20 cellular contexts compared by ENCODE assay signal in genomic region chr3:71881041-71881440, GRCh38.
DNase-seq lines count a peak whose midpoint lies in the region; ATAC-seq, FAIRE-seq and TF ChIP-seq lines count a peak whose summit lies in the region.
"Had no signal": no experiment of that assay in that cellular context is flagged by ENCODE, and none has a peak within 500 bp of the region (broad histone marks: within the 10 kb centered on the region; RNA-seq: fewer than 3 reads in every experiment).

No MANE protein-coding gene starts in this region.

- no peaks in the 10 kb centered on the region for H3K27me3 ChIP-seq in body of pancreas
- no peaks in the 10 kb centered on the region for H3K27me3 ChIP-seq in trophoblast cell (ENCODE audit: insufficient read depth, low read length)
- H3K27me3 ChIP-seq: BLaER1 had no signal

- no peak overlapping the region for H3K4me2 ChIP-seq in trophoblast cell (ENCODE audit: low read length)
- H3K4me2 ChIP-seq: A549, BLaER1 had no signal

- no peak overlapping the region for H3K18ac ChIP-seq in trophoblast cell (ENCODE audit: low read length)

- H3K9me3 ChIP-seq in body of pancreas = no peaks in the 10 kb centered on the region
- no peaks in the 10 kb centered on the region for H3K9me3 ChIP-seq in kidney (ENCODE audit: control insufficient read depth in 1 of 2, low read length in 2 of 2)
- H3K9me3 ChIP-seq in trophoblast cell (ENCODE audit: insufficient read depth, low read depth, low read length) = no peaks in the 10 kb centered on the region
- H3K9me3 ChIP-seq: A549, BLaER1 had no signal

- no peak overlapping the region for H4K8ac ChIP-seq in trophoblast cell (ENCODE audit: low read depth, low read length)

- H3K4me1 Mint-ChIP-seq in Calu3 (ENCODE audit: low read depth, unreplicated experiment) = peaks cover 13% of the 10 kb centered on the region
- no peaks in the 10 kb centered on the region for H3K4me1 Mint-ChIP-seq in activated CD8-positive, alpha-beta T cell treated with anti-CD3 and anti-CD28 coated beads for 36 hours (ENCODE audit: low read depth)
- no peaks in the 10 kb centered on the region for H3K4me1 Mint-ChIP-seq in activated CD4-positive, alpha-beta T cell treated with anti-CD3 and anti-CD28 coated beads, Interleukin-2, amount 10 ng/mL, durations not matched to agents 7 days and 5 days
- H3K4me1 Mint-ChIP-seq: CD14-positive monocyte had no signal

- POLR2A ChIA-PET in activated CD8-positive, alpha-beta T cell treated with anti-CD3 and anti-CD28 coated beads for 36 hours (lab: Charles Lee) = interaction anchor here (0.8 kb wide), 1 partner anchor 151 kb away, joined by 3 read pairs; no protein-coding TSS in a partner anchor
- POLR2A ChIA-PET in activated CD4-positive, alpha-beta T cell treated with anti-CD3 and anti-CD28 coated beads, Interleukin-2, amount 10 ng/mL, durations not matched to agents 7 days and 5 days (lab: Charles Lee) = interaction anchor here (0.6 kb wide), 1 partner anchor 35 kb away, joined by 3 read pairs; no protein-coding TSS in a partner anchor

- ATAC-seq in body of pancreas = no peak
- no peak for ATAC-seq in activated CD8-positive, alpha-beta T cell treated with anti-CD3 and anti-CD28 coated beads for 36 hours
- ATAC-seq in HG02973 (IDR thresholded peaks at IDR 0.05; ENCODE audit: unreplicated experiment) = no peak
- ATAC-seq: A549, GM12878 had no signal

- H3K4me3 ChIP-seq in body of pancreas = no peak overlapping the region
- H3K4me3 ChIP-seq in kidney (ENCODE audit: low read length in 2 of 2) = no peak overlapping the region
- H3K4me3 ChIP-seq in trophoblast cell (ENCODE audit: low read depth, low read length) = no peak overlapping the region
- H3K4me3 ChIP-seq: A549, BLaER1, GM12878, GM23248 had no signal

- peaks cover 2% of the 10 kb centered on the region for H3K79me2 ChIP-seq in trophoblast cell (ENCODE audit: control insufficient read depth, insufficient read depth, low read length, poor library complexity)

- 56 to 79% methylated on average over 2 of the region's 2 CpGs for WGBS in body of pancreas, 2 donors
- no CpG with 5 or more reads among the region's 2 CpGs for WGBS in trophoblast cell (ENCODE audit: extremely low coverage, insufficient coverage, insufficient read length)

- intact Hi-C loops in Calu3 (cut with micrococcal nuclease; ENCODE audit: unreplicated experiment) = no loop called here
- intact Hi-C loops in body of pancreas (cut with DNase I) = no loop called here
- intact Hi-C loops in kidney (cut with DNase I) = no loop called here
- intact Hi-C loops in activated CD8-positive, alpha-beta T cell treated with anti-CD3 and anti-CD28 coated beads for 36 hours (cut with micrococcal nuclease) = no loop called here

- no peak overlapping the region for H3K23ac ChIP-seq in trophoblast cell (ENCODE audit: low read length)

- no peak overlapping the region for H2AK5ac ChIP-seq in trophoblast cell (ENCODE audit: low read length)

- H3K27ac Mint-ChIP-seq in Calu3 (ENCODE audit: unreplicated experiment) = peak overlapping the region; percentile 43
- no peak overlapping the region for H3K27ac Mint-ChIP-seq in activated CD8-positive, alpha-beta T cell treated with anti-CD3 and anti-CD28 coated beads for 36 hours
- no peak overlapping the region for H3K27ac Mint-ChIP-seq in activated CD4-positive, alpha-beta T cell treated with anti-CD3 and anti-CD28 coated beads, Interleukin-2, amount 10 ng/mL, durations not matched to agents 7 days and 5 days
- H3K27ac Mint-ChIP-seq: CD14-positive monocyte; CD4-positive, alpha-beta memory T cell had no signal

- H3K14ac ChIP-seq in trophoblast cell (ENCODE audit: low read length) = no peak overlapping the region

- peaks cover 16% of the 10 kb centered on the region for H3K79me1 ChIP-seq in trophoblast cell (ENCODE audit: low read length)

- TF ChIP-seq CTCF in Calu3 (IDR thresholded peaks at IDR 0.05; ENCODE audit: unreplicated experiment) (no peak), body of pancreas (IDR thresholded peaks at IDR 0.05) (no peak), kidney (IDR thresholded peaks at IDR 0.05; ENCODE audit: borderline replicate concordance, extremely low read depth, insufficient read depth) (no peak)
- TF ChIP-seq CTCF in activated CD8-positive, alpha-beta T cell treated with anti-CD3 and anti-CD28 coated beads for 36 hours (IDR thresholded peaks at IDR 0.05) = no peak

- no TSS peak for BruUV-seq in Calu3 (replicated peaks; lab: Mats Ljungman, UMichigan)

- no peak for TF ChIP-seq POLR2A in body of pancreas (IDR thresholded peaks at IDR 0.05)

- no peak overlapping the region for H3K9ac ChIP-seq in kidney (ENCODE audit: low read length in 2 of 2)
- H3K9ac ChIP-seq in trophoblast cell (ENCODE audit: low read length) = no peak overlapping the region
- H3K9ac ChIP-seq: BLaER1, GM23248 had no signal

- no peaks in the 10 kb centered on the region for H3K27me3 Mint-ChIP-seq in Calu3 (ENCODE audit: unreplicated experiment)
- H3K27me3 Mint-ChIP-seq in activated CD8-positive, alpha-beta T cell treated with anti-CD3 and anti-CD28 coated beads for 36 hours = peaks cover 15% of the 10 kb centered on the region
- peaks cover 19% of the 10 kb centered on the region for H3K27me3 Mint-ChIP-seq in activated CD4-positive, alpha-beta T cell treated with anti-CD3 and anti-CD28 coated beads, Interleukin-2, amount 10 ng/mL, durations not matched to agents 7 days and 5 days

- CTCF ChIA-PET in Calu3 (lab: Charles Lee) = interaction anchor here (0.6 to 1.5 kb wide), 4 partner anchors 9 to 1234 kb away, joined by 3 to 7 read pairs (median 3); no protein-coding TSS in a partner anchor
- CTCF ChIA-PET in activated CD8-positive, alpha-beta T cell treated with anti-CD3 and anti-CD28 coated beads for 36 hours (lab: Charles Lee) = interaction anchor here (0.7 to 1.4 kb wide), 3 partner anchors 15 to 170 kb away, joined by 3 read pairs; no protein-coding TSS in a partner anchor
- CTCF ChIA-PET in activated CD4-positive, alpha-beta T cell treated with anti-CD3 and anti-CD28 coated beads, Interleukin-2, amount 10 ng/mL, durations not matched to agents 7 days and 5 days (lab: Charles Lee) = no interaction called here

- no peaks in the 10 kb centered on the region for H3K36me3 ChIP-seq in body of pancreas (replicated peaks in 1 of 2; ENCODE audit: insufficient read depth in 1 of 2, low read depth in 2 of 2)
- H3K36me3 ChIP-seq in kidney (ENCODE audit: control insufficient read depth in 1 of 2, insufficient read depth in 2 of 2, low read length in 2 of 2) = no peaks in the 10 kb centered on the region
- H3K36me3 ChIP-seq in trophoblast cell (ENCODE audit: control insufficient read depth in 1 of 2, insufficient read depth in 2 of 2, low read length in 2 of 2) = no peaks in the 10 kb centered on the region
- H3K36me3 ChIP-seq: BLaER1 had no signal

- DNase-seq in Calu3 (peak; percentile 86), body of pancreas (peak; percentile 23 to 46 (median 29)), kidney (peak; percentile 80), trophoblast cell (peak; percentile 35 to 71), NOMO-1 treated with DMSO at 0.1 percent for 48 hours (lab: John Stamatoyannopoulos, UW; ENCODE audit: unreplicated experiment) (no peak)
- DNase-seq in activated CD8-positive, alpha-beta T cell treated with anti-CD3 and anti-CD28 coated beads for 36 hours = no peak
- DNase-seq in activated CD4-positive, alpha-beta T cell treated with anti-CD3 and anti-CD28 coated beads, Interleukin-2, amount 10 ng/mL, durations not matched to agents 7 days and 5 days = no peak
- DNase-seq: CD4-positive, alpha-beta memory T cell; DMS79 treated with DMSO at 0.1 percent for 48 hours; GF-D8; GM23248; HCEC 1CT had no signal

- no peak overlapping the region for H2AFZ ChIP-seq in trophoblast cell (ENCODE audit: insufficient read depth, low read length, poor library complexity)
- H2AFZ ChIP-seq: GM23248 had no signal

- H3K4me1 ChIP-seq in body of pancreas (no peaks in the 10 kb centered on the region), kidney (ENCODE audit: control insufficient read depth in 1 of 2, insufficient read depth in 1 of 2, low read depth in 1 of 2, low read length in 2 of 2) (no peaks in the 10 kb centered on the region), trophoblast cell (ENCODE audit: control insufficient read depth in 1 of 2, insufficient read depth in 2 of 2, low read length in 2 of 2) (peaks cover 24 to 33% of the 10 kb centered on the region in 2 experiments)
- H3K4me1 ChIP-seq: A549 had no signal

- no peak overlapping the region for H2BK5ac ChIP-seq in trophoblast cell (ENCODE audit: low read depth, low read length, poor library complexity)

- H4K12ac ChIP-seq in trophoblast cell (ENCODE audit: low read depth, low read length) = no peak overlapping the region

- no peaks in the 10 kb centered on the region for H3K9me3 Mint-ChIP-seq in Calu3 (ENCODE audit: low read depth, unreplicated experiment)
- no peaks in the 10 kb centered on the region for H3K9me3 Mint-ChIP-seq in activated CD8-positive, alpha-beta T cell treated with anti-CD3 and anti-CD28 coated beads for 36 hours
- H3K9me3 Mint-ChIP-seq in activated CD4-positive, alpha-beta T cell treated with anti-CD3 and anti-CD28 coated beads, Interleukin-2, amount 10 ng/mL, durations not matched to agents 7 days and 5 days = no peaks in the 10 kb centered on the region
- H3K9me3 Mint-ChIP-seq: CD4-positive, alpha-beta memory T cell had no signal

- H2BK12ac ChIP-seq in trophoblast cell (ENCODE audit: low read length) = peak overlapping the region; percentile 82

- FAIRE-seq in kidney (lab: Jason Lieb, UNC) = no peak
- FAIRE-seq: A549, GM12878, H54 had no signal

- H3K4me3 Mint-ChIP-seq in Calu3 (ENCODE audit: low read depth, unreplicated experiment) = peak overlapping the region; percentile 15
- no peak overlapping the region for H3K4me3 Mint-ChIP-seq in activated CD8-positive, alpha-beta T cell treated with anti-CD3 and anti-CD28 coated beads for 36 hours
- no peak overlapping the region for H3K4me3 Mint-ChIP-seq in activated CD4-positive, alpha-beta T cell treated with anti-CD3 and anti-CD28 coated beads, Interleukin-2, amount 10 ng/mL, durations not matched to agents 7 days and 5 days
- H3K4me3 Mint-ChIP-seq: CD14-positive monocyte; CD4-positive, alpha-beta memory T cell had no signal

- H3K4ac ChIP-seq in trophoblast cell (ENCODE audit: low read depth, low read length) = no peak overlapping the region

- no peak overlapping the region for H4K91ac ChIP-seq in trophoblast cell (ENCODE audit: low read depth, low read length)

- no peaks in the 10 kb centered on the region for H3K36me3 Mint-ChIP-seq in Calu3 (ENCODE audit: insufficient read depth, unreplicated experiment)
- H3K36me3 Mint-ChIP-seq in activated CD8-positive, alpha-beta T cell treated with anti-CD3 and anti-CD28 coated beads for 36 hours (ENCODE audit: low read depth) = no peaks in the 10 kb centered on the region
- no peaks in the 10 kb centered on the region for H3K36me3 Mint-ChIP-seq in activated CD4-positive, alpha-beta T cell treated with anti-CD3 and anti-CD28 coated beads, Interleukin-2, amount 10 ng/mL, durations not matched to agents 7 days and 5 days (ENCODE audit: low read depth)
- H3K36me3 Mint-ChIP-seq: CD14-positive monocyte; CD4-positive, alpha-beta memory T cell had no signal

- H3K27ac ChIP-seq in body of pancreas (no peak overlapping the region), kidney (ENCODE audit: low read depth in 2 of 2, low read length in 2 of 2) (no peak overlapping the region), trophoblast cell (ENCODE audit: low read depth, low read length) (no peak overlapping the region)
- H3K27ac ChIP-seq: 22Rv1, A549, BLaER1, GM23248, HL-60 had no signal

- H2BK120ac ChIP-seq in trophoblast cell (ENCODE audit: insufficient read depth, low read length, poor library complexity) = no peak overlapping the region

Comparison
In these comparisons a context has a peak if more than half of its experiments do, and no peak if none do; other contexts are left out.
1. DNase-seq: peak in Calu3 (single experiment), body of pancreas (4 of 4), kidney (single experiment) and trophoblast cell (2 of 2); none in NOMO-1 treated with DMSO at 0.1 percent for 48 hours (single experiment), activated CD8-positive, alpha-beta T cell treated with anti-CD3 and anti-CD28 coated beads for 36 hours (single experiment) and activated CD4-positive, alpha-beta T cell treated with anti-CD3 and anti-CD28 coated beads, Interleukin-2, amount 10 ng/mL, durations not matched to agents 7 days and 5 days (single experiment).